ENCODE assay signal across 8 cellular contexts in genomic region chr6:26537160-26537845, GRCh38. TPM values are rescaled to one million over a fixed set of nuclear protein-coding genes. Genes with fewer than 3 reads are reported as not detected.
DNase-seq lines count a peak whose midpoint lies in the region; ATAC-seq and TF ChIP-seq lines count a peak whose summit lies in the region.

No MANE protein-coding gene starts in this region.

- peaks cover 0 to 13% (median 0%) of the 10 kb centered on the region in 5 donors for H3K27me3 Mint-ChIP-seq in naive thymus-derived CD8-positive, alpha-beta T cell
- no peaks in the 10 kb centered on the region for H3K27me3 Mint-ChIP-seq in stimulated activated memory B cell treated with anti-CD40 and anti-IgM and Interleukin-4, amounts not matched to agents 10 μg/mL and 1 μg/mL and 100 μg/mL, for 72 hours

- H3K4me1 Mint-ChIP-seq in naive thymus-derived CD8-positive, alpha-beta T cell, result peaks cover 34 to 75% (median 65%) of the 10 kb centered on the region in 4 donors
- peaks cover 53% of the 10 kb centered on the region for H3K4me1 Mint-ChIP-seq in stimulated activated memory B cell treated with anti-CD40 and anti-IgM and Interleukin-4, amounts not matched to agents 10 μg/mL and 1 μg/mL and 100 μg/mL, for 72 hours

- intact Hi-C loops in Panc1 (cut with micrococcal nuclease; ENCODE audit: unreplicated experiment), result loop anchor here (5.0 kb wide), 1 partner anchor 195 kb away; no protein-coding TSS in a partner anchor

- H3K36me3 ChIP-seq in KOPT-K1 (ENCODE audit: insufficient read depth, low read length) (peaks cover 19% of the 10 kb centered on the region), Panc1 (ENCODE audit: control insufficient read depth, insufficient read depth, low read length) (no peaks in the 10 kb centered on the region; the same call in 1 of the 2 replicates), fibroblast of lung (ENCODE audit: control insufficient read depth, insufficient read depth, low read length) (no peaks in the 10 kb centered on the region)

- peak overlapping the region; percentile 75 for H2AFZ ChIP-seq in fibroblast of lung (ENCODE audit: low read length)

- peaks cover 30% of the 10 kb centered on the region for H3K4me1 ChIP-seq in Panc1 (ENCODE audit: control insufficient read depth, insufficient read depth, low read length)
- H3K4me1 ChIP-seq in fibroblast of lung (ENCODE audit: control insufficient read depth, extremely low read depth, insufficient read depth, low read length), result peaks cover 7% of the 10 kb centered on the region

- CTCF ChIA-PET in Panc1 (lab: Charles Lee), result no interaction called here

- no TSS peak for BruUV-seq in Panc1 (replicated peaks; lab: Mats Ljungman, UMichigan)

- peak overlapping the region; percentile 89 to 99 (median 97) for H3K4me3 Mint-ChIP-seq in naive thymus-derived CD8-positive, alpha-beta T cell
- H3K4me3 Mint-ChIP-seq in stimulated activated memory B cell treated with anti-CD40 and anti-IgM and Interleukin-4, amounts not matched to agents 10 μg/mL and 1 μg/mL and 100 μg/mL, for 72 hours, result peak overlapping the region; percentile 93

- in situ Hi-C loops in Panc1 (cut with HindIII; ENCODE audit: low pct_unique_long_range_greater_than_20kb, low sequenced_read_pairs), result no loop called here

- peak overlapping the region; percentile 82 for H3K27ac ChIP-seq in KOPT-K1 (ENCODE audit: low read depth, low read length, poor library complexity, severe bottlenecking)
- H3K27ac ChIP-seq in Panc1 (ENCODE audit: low read length), result peak overlapping the region; percentile 96
- H3K27ac ChIP-seq in fibroblast of lung (ENCODE audit: insufficient read depth, low read length), result peak overlapping the region; percentile 77

- POLR2A ChIA-PET in Panc1 (lab: Charles Lee), result interaction anchor here (1.0 kb wide), 1 partner anchor 209 kb away, joined by 3 read pairs; no protein-coding TSS in a partner anchor
- POLR2A ChIA-PET in naive thymus-derived CD8-positive, alpha-beta T cell (lab: Charles Lee), result interaction anchor here (0.6 to 4.4 kb wide), 51 partner anchors 9 to 1356 kb away, joined by 3 to 82 read pairs (median 5); partner anchors contain the start of gene BTN3A3

- H4K20me1 ChIP-seq in fibroblast of lung (ENCODE audit: control insufficient read depth, extremely low read depth, insufficient read depth, low read length), result no peaks in the 10 kb centered on the region

- H3K9me3 ChIP-seq in KOPT-K1 (ENCODE audit: insufficient read depth, low read length, poor library complexity, severe bottlenecking) (no peaks in the 10 kb centered on the region), Panc1 (ENCODE audit: control insufficient read depth, insufficient read depth, low read depth, low read length) (no peaks in the 10 kb centered on the region), fibroblast of lung (ENCODE audit: control insufficient read depth, insufficient read depth, low read depth, low read length) (no peaks in the 10 kb centered on the region)

- H3K9me3 Mint-ChIP-seq in naive thymus-derived CD8-positive, alpha-beta T cell, result peaks cover 0 to 12% (median 0%) of the 10 kb centered on the region in 9 donors
- no peaks in the 10 kb centered on the region for H3K9me3 Mint-ChIP-seq in stimulated activated memory B cell treated with anti-CD40 and anti-IgM and Interleukin-4, amounts not matched to agents 10 μg/mL and 1 μg/mL and 100 μg/mL, for 72 hours

- ATAC-seq in GM21786 (IDR thresholded peaks at IDR 0.05; ENCODE audit: unreplicated experiment), result peak; percentile 51
- ATAC-seq in Panc1, result peak; percentile 85
- ATAC-seq in naive thymus-derived CD8-positive, alpha-beta T cell, result peak; percentile 59 to 68
- ATAC-seq in stimulated activated memory B cell treated with anti-CD40 and anti-IgM and Interleukin-4, amounts not matched to agents 10 μg/mL and 1 μg/mL and 100 μg/mL, for 72 hours, result peak; percentile 85

- peak overlapping the region; percentile 91 to 100 (median 98) for H3K27ac Mint-ChIP-seq in naive thymus-derived CD8-positive, alpha-beta T cell
- H3K27ac Mint-ChIP-seq in stimulated activated memory B cell treated with anti-CD40 and anti-IgM and Interleukin-4, amounts not matched to agents 10 μg/mL and 1 μg/mL and 100 μg/mL, for 72 hours, result peak overlapping the region; percentile 95

- DNase-seq in DMS153 (lab: John Stamatoyannopoulos, UW), result peak; percentile 92
- peak; percentile 97 for DNase-seq in Panc1 (ENCODE audit: low read depth, low spot score)
- DNase-seq in activated T-helper 1 cell treated with Interleukin-2 at 50 U/mL for 16 hours (ENCODE audit: low read depth), result peak; percentile 78
- peak; percentile 93 to 95 for DNase-seq in fibroblast of lung (ENCODE audit: low read depth in 2 of 2)
- peak; percentile 71 to 96 (median 92) for DNase-seq in naive thymus-derived CD8-positive, alpha-beta T cell

- H3K36me3 Mint-ChIP-seq in naive thymus-derived CD8-positive, alpha-beta T cell, result peaks cover 0 to 26% (median 5%) of the 10 kb centered on the region in 3 donors
- peaks cover 13% of the 10 kb centered on the region for H3K36me3 Mint-ChIP-seq in stimulated activated memory B cell treated with anti-CD40 and anti-IgM and Interleukin-4, amounts not matched to agents 10 μg/mL and 1 μg/mL and 100 μg/mL, for 72 hours

- peak overlapping the region; percentile 94 for H3K4me2 ChIP-seq in fibroblast of lung (ENCODE audit: extremely low read depth, insufficient read depth, low read length)

- H3K9ac ChIP-seq in fibroblast of lung (ENCODE audit: insufficient read depth, low read length), result peak overlapping the region; percentile 40

- H3K27me3 ChIP-seq in Panc1 (ENCODE audit: control insufficient read depth, insufficient read depth, low read length) (no peaks in the 10 kb centered on the region), fibroblast of lung (ENCODE audit: control insufficient read depth, insufficient read depth, low read length) (no peaks in the 10 kb centered on the region)

- peak overlapping the region; percentile 79 to 82 for H3K4me3 ChIP-seq in Panc1 (ENCODE audit: low read depth in 2 of 2, low read length in 2 of 2)
- peak overlapping the region; percentile 78 to 91 (median 90) for H3K4me3 ChIP-seq in fibroblast of lung (replicated peaks in 1 of 4; ENCODE audit: control extremely low read depth in 1 of 4, insufficient read depth in 1 of 4, low read depth in 3 of 4, low read length in 4 of 4)

- H3K79me2 ChIP-seq in fibroblast of lung (ENCODE audit: control insufficient read depth, insufficient read depth, low read length), result peaks cover 30% of the 10 kb centered on the region

- TF ChIP-seq CTCF in Panc1 (IDR thresholded peaks at IDR 0.05) (no peak), fibroblast of lung (conservative IDR thresholded peaks at IDR 0.05 in 1 of 2, IDR thresholded peaks at IDR 0.05 in 1 of 2; ENCODE audit: low read depth in 1 of 2, low read length in 2 of 2) (no peak)

RNA-seq across cellular contexts. Expression of gene HMGN4, which starts 0.9 kb away (rescaled TPM):
- total RNA-seq in Panc1 (2021; ENCODE audit: unreplicated experiment), result 60.5 TPM
- 67.7 TPM for polyA plus RNA-seq in Panc1 (2012; ENCODE audit: insufficient read length)
- total RNA-seq in fibroblast of lung, result 90.4 and 111 TPM in 2 replicates
- 58.7 and 74.9 TPM in 2 replicates for polyA plus RNA-seq in fibroblast of lung
- 50.1 and 58.4 TPM in 2 replicates for polyA plus RNA-seq in fibroblast of lung (2012)
- 6.0 and 7.6 TPM in 2 replicates for polyA minus RNA-seq in fibroblast of lung (ENCODE audit: low replicate concordance)
- total RNA-seq in naive thymus-derived CD8-positive, alpha-beta T cell, result 10 to 100 TPM; 73.3 to 77.5 TPM
- polyA plus RNA-seq in naive thymus-derived CD8-positive, alpha-beta T cell, result 100 to 1,000 TPM; 110 to 183 (median 151) TPM

RNA-seq across cellular contexts. Expression of gene BTN1A1, which starts 37.2 kb away (rescaled TPM):
- total RNA-seq in Panc1 (2021; ENCODE audit: unreplicated experiment), result 0.10 TPM
- not detected for polyA plus RNA-seq in Panc1 (2012; ENCODE audit: insufficient read length)
- total RNA-seq in fibroblast of lung, result not detected in 2 replicates
- polyA plus RNA-seq in fibroblast of lung, result not detected in 2 replicates
- polyA plus RNA-seq in fibroblast of lung (2012), result not detected in 2 replicates
- not detected in 2 replicates for polyA minus RNA-seq in fibroblast of lung (ENCODE audit: low replicate concordance)
- total RNA-seq in naive thymus-derived CD8-positive, alpha-beta T cell, result not detected
- not detected for polyA plus RNA-seq in naive thymus-derived CD8-positive, alpha-beta T cell

RNA-seq across cellular contexts. Expression of gene ABT1, which starts 59.5 kb away (rescaled TPM):
- total RNA-seq in Panc1 (2021; ENCODE audit: unreplicated experiment) (18.0 TPM), fibroblast of lung (13.1 and 13.4 TPM in 2 replicates)
- polyA plus RNA-seq in Panc1 (2012; ENCODE audit: insufficient read length), result 15.2 TPM
- 8.3 and 9.9 TPM in 2 replicates for polyA plus RNA-seq in fibroblast of lung
- polyA plus RNA-seq in fibroblast of lung (2012), result 7.7 and 12.6 TPM in 2 replicates
- 9.5 and 10.8 TPM in 2 replicates for polyA minus RNA-seq in fibroblast of lung (ENCODE audit: low replicate concordance)
- total RNA-seq in naive thymus-derived CD8-positive, alpha-beta T cell, result 10 to 100 TPM; 41.8 to 43.1 TPM
- polyA plus RNA-seq in naive thymus-derived CD8-positive, alpha-beta T cell, result 10 to 100 TPM; 36.7 to 43.6 (median 39.9) TPM

Comparison
In these comparisons a context has a peak if more than half of its experiments do, and no peak if none do; other contexts are left out.
1. Peak in every context shown above with its lines: DNase-seq, ATAC-seq, H3K4me3 ChIP-seq and H3K27ac ChIP-seq.